Comparison of ENCODE assay signal across 11 cellular contexts in the genomic region with DNA sequence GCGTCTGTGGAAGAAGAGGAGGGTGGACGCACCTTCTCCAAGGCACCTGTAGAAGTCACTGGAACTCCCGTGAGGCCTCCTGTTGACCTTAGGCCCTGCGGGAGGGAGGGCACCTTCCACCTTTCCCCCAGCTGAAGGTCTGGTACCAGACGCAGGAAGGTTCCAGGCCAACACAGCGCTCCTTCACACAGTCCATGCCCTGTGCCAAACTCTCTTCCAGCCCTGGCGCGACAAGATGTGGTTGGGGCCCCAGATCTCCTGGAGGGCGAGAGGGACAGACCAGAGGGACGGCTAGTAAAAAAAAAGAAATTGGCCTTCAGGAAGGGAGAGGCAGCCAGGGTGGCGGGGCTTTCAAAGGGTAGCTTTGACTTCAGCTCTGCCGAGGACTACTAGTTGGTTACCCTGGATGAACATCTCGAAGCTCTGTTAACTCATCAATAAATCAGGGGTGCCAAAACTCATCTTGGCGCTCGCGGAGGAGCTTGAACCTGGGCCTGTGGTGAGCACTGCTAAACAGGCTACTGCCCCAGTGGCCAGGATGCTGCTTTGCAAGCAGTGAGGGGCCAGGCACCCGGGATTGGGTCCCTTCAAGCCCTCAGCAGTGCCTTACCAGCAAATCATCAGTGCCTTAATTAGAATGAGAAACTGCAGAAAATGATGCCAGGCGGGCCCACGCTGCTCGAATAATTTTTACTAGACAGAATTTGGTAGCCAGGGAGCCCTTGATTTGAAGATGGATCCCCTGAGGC. TPM values are rescaled to one million over a fixed set of nuclear protein-coding genes. Genes with fewer than 3 reads are reported as not detected.
DNase-seq lines count a peak whose midpoint lies in the region; ATAC-seq and TF ChIP-seq lines count a peak whose summit lies in the region.
"Had no signal": no experiment of that assay in that cellular context is flagged by ENCODE, and none has a peak within 500 bp of the region (broad histone marks: within the 10 kb centered on the region; RNA-seq: fewer than 3 reads in every experiment).

No MANE protein-coding gene starts in this region.

- H3K36me3 ChIP-seq in DND-41 (ENCODE audit: insufficient read depth, low read length) (peaks cover 32% of the 10 kb centered on the region), NT2/D1 (ENCODE audit: insufficient read depth, insufficient read length, low read length) (peaks cover 38% of the 10 kb centered on the region), endocrine pancreas (ENCODE audit: control insufficient read depth, insufficient read depth, low read length) (peaks cover 2% of the 10 kb centered on the region), neural progenitor cell (no peaks in the 10 kb centered on the region), tibial artery (peaks cover 23 to 32% (median 32%) of the 10 kb centered on the region in 3 donors)

- H2AFZ ChIP-seq in DND-41 (ENCODE audit: low read depth, low read length): no peak overlapping the region
- no peak overlapping the region for H2AFZ ChIP-seq in neural progenitor cell (replicated peaks)

- H3K4me1 ChIP-seq in DND-41 (ENCODE audit: insufficient read depth, low read length) (no peaks in the 10 kb centered on the region), NT2/D1 (ENCODE audit: insufficient read depth, insufficient read length) (no peaks in the 10 kb centered on the region), endocrine pancreas (ENCODE audit: control insufficient read depth, insufficient read depth, low read length) (no peaks in the 10 kb centered on the region), neural progenitor cell (peaks cover 2% of the 10 kb centered on the region), tibial artery (peaks cover 0 to 16% (median 12%) of the 10 kb centered on the region in 4 donors)

- H3K27me3 ChIP-seq in DND-41 (ENCODE audit: insufficient read depth, low read length, poor library complexity): no peaks in the 10 kb centered on the region
- peaks cover 9% of the 10 kb centered on the region for H3K27me3 ChIP-seq in NT2/D1 (ENCODE audit: insufficient read depth, insufficient read length)
- no peaks in the 10 kb centered on the region for H3K27me3 ChIP-seq in endocrine pancreas (ENCODE audit: control insufficient read depth, insufficient read depth, low read length)
- peaks cover 46% of the 10 kb centered on the region for H3K27me3 ChIP-seq in neural progenitor cell
- H3K27me3 ChIP-seq in tibial artery: peaks cover 0 to 52% of the 10 kb centered on the region in 2 donors

- H3K4me3 ChIP-seq in DND-41 (ENCODE audit: low read depth in 1 of 2, low read length in 2 of 2) (no peak overlapping the region), NT2/D1 (ENCODE audit: insufficient read length, low read depth) (peak overlapping the region; percentile 58), endocrine pancreas (ENCODE audit: control insufficient read depth, insufficient read depth, low read length) (no peak overlapping the region), neural progenitor cell (peak overlapping the region; percentile 78), tibial artery (no peak overlapping the region)

- peaks cover 18% of the 10 kb centered on the region for H3K4me1 Mint-ChIP-seq in neural progenitor cell

- peaks cover 16% of the 10 kb centered on the region for H3F3A ChIP-seq in neural progenitor cell (ENCODE audit: low read depth)

- H3K27ac ChIP-seq in DND-41 (ENCODE audit: low read length) (no peak overlapping the region), neural progenitor cell (no peak overlapping the region), tibial artery (no peak overlapping the region)

- TF ChIP-seq CTCF in DND-41 (IDR thresholded peaks at IDR 0.05; ENCODE audit: borderline replicate concordance, extremely low read depth, low read length, poor library complexity, severe bottlenecking): no peak
- no peak for TF ChIP-seq CTCF in neural progenitor cell (IDR thresholded peaks at IDR 0.05)
- TF ChIP-seq CTCF in tibial artery (IDR thresholded peaks at IDR 0.05): no peak

- ATAC-seq in DND-41 (ENCODE audit: insufficient read depth, low read depth): peak; percentile 21; the same call in 1 of the 3 replicates
- ATAC-seq in GM19397 (IDR thresholded peaks at IDR 0.05; ENCODE audit: unreplicated experiment): no peak

- H3K79me2 ChIP-seq in DND-41 (ENCODE audit: insufficient read depth, low read length) (no peaks in the 10 kb centered on the region), neural progenitor cell (ENCODE audit: low read depth) (no peaks in the 10 kb centered on the region)

- peaks cover 15% of the 10 kb centered on the region for H3K27me3 Mint-ChIP-seq in neural progenitor cell (ENCODE audit: insufficient read depth, low read depth)

- H3K36me3 Mint-ChIP-seq in neural progenitor cell: peaks cover 14% of the 10 kb centered on the region

- H3K4me3 Mint-ChIP-seq in neural progenitor cell: peak overlapping the region; percentile 82

- H3K27ac Mint-ChIP-seq in neural progenitor cell: no peak overlapping the region

- H3K9ac ChIP-seq in DND-41 (ENCODE audit: low read depth, low read length): no peak overlapping the region
- H3K9ac ChIP-seq in NT2/D1 (ENCODE audit: insufficient read length, low read depth): peak overlapping the region; percentile 79
- H3K9ac ChIP-seq in endocrine pancreas (ENCODE audit: control insufficient read depth, insufficient read depth, low read length): peak overlapping the region; percentile 32
- no peak overlapping the region for H3K9ac ChIP-seq in neural progenitor cell

- H4K20me1 ChIP-seq in DND-41 (ENCODE audit: insufficient read depth, low read length): peaks cover 30% of the 10 kb centered on the region; the same call in 1 of the 2 replicates
- H4K20me1 ChIP-seq in neural progenitor cell (ENCODE audit: low read depth): peaks cover 13% of the 10 kb centered on the region

- DNase-seq in DND-41: no peak
- no peak for DNase-seq in NT2/D1 (ENCODE audit: low read depth, low spot score)
- DNase-seq in neural progenitor cell (ENCODE audit: low spot score): no peak
- no peak for DNase-seq in NCI-H526 (lab: John Stamatoyannopoulos, UW)
- DNase-seq in tibial artery: no peak
- no peak for DNase-seq in NCI-H187 treated with DMSO at 0.1 percent for 48 hours (lab: John Stamatoyannopoulos, UW)
- DNase-seq: cortex of kidney had no signal

- intact Hi-C loops in tibial artery (cut with DNase I; ENCODE audit: low total_unique reads): no loop called here

- H3K9me3 Mint-ChIP-seq in neural progenitor cell: peaks cover 2% of the 10 kb centered on the region

- H3K4me2 ChIP-seq in DND-41 (ENCODE audit: insufficient read depth, low read length): no peak overlapping the region
- H3K4me2 ChIP-seq in neural progenitor cell: peak overlapping the region; percentile 97

- H3K9me3 ChIP-seq in DND-41 (ENCODE audit: insufficient read depth, low read length, severe bottlenecking) (no peaks in the 10 kb centered on the region), NT2/D1 (ENCODE audit: insufficient read depth, low read length) (no peaks in the 10 kb centered on the region), endocrine pancreas (ENCODE audit: control insufficient read depth, low read length) (no peaks in the 10 kb centered on the region), neural progenitor cell (ENCODE audit: low read depth) (no peaks in the 10 kb centered on the region), tibial artery (no peaks in the 10 kb centered on the region)

RNA-seq across cellular contexts. Expression of a gene that starts 14.9 kb away (rescaled TPM):
- 16.1 and 29.3 TPM in 2 replicates for total RNA-seq in neural progenitor cell (ENCODE audit: low replicate concordance)

RNA-seq across cellular contexts. Expression of a gene that starts 28.0 kb away (rescaled TPM):
- total RNA-seq in neural progenitor cell (ENCODE audit: low replicate concordance): 0.13 and 1.4 TPM in 2 replicates
- total RNA-seq: LHCN-M2; T-helper 2 cell treated with Interferon-gamma antibody and Interleukin-4, amounts not matched to agents 100 ng/mL and 5 ng/mL, for 36 hours had no signal

RNA-seq across cellular contexts. Expression of a gene that starts 32.9 kb away (rescaled TPM):
- total RNA-seq in neural progenitor cell (ENCODE audit: low replicate concordance): 5.1 and 15.5 TPM in 2 replicates

RNA-seq across cellular contexts. Expression of a gene that starts 40.9 kb away (rescaled TPM):
- 33.9 and 47.0 TPM in 2 replicates for total RNA-seq in neural progenitor cell (ENCODE audit: low replicate concordance)

RNA-seq across cellular contexts. Expression of a gene that starts 44.2 kb away (rescaled TPM):
- total RNA-seq in neural progenitor cell (ENCODE audit: low replicate concordance): 0.25 TPM in 1 of 2 replicates, not detected in the other
- total RNA-seq: LHCN-M2; T-helper 2 cell treated with Interferon-gamma antibody and Interleukin-4, amounts not matched to agents 100 ng/mL and 5 ng/mL, for 36 hours had no signal

Comparison
In these comparisons a context has a peak if more than half of its experiments do, and no peak if none do; other contexts are left out.
1. H3K4me3 ChIP-seq: peak in NT2/D1 (single experiment) and neural progenitor cell (single experiment); none in DND-41 (0 of 2), endocrine pancreas (single experiment) and tibial artery (0 of 2).
2. H3K9ac ChIP-seq: peak in NT2/D1 (single experiment) and endocrine pancreas (single experiment); none in DND-41 (single experiment) and neural progenitor cell (single experiment).